Comparison of ENCODE assay signal across 7 cellular contexts in the genomic region with DNA sequence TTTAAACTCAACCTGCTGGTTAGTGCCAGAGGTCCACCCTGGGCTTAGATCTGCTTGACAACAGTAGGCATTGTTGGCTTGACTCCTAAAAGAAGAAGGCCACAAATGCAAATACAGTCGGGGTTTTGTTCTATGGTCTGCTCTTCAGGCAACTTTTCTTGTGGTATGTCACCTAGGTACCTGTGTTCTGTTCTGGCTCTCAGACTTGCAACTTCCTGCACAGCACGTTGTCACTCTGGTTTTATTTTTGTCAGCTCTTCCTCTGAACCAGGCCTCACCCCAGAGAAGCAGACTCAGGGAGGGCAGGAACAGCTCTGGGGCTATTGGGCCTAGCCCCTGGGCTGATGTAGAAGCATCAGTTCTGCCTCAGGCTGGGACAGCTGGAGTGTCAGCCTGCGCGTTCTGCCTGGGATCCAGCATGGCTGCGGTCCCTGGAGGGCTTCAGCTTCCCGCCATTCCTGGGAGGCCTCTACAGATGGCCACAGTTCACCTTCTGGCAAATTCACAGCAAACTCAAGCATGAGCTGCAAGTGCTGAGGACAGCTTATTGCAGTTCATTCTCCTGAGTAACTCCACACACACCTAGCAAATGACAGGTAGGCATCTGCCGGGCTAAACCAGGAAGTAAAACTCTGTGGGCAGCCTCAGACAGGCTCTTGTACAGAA. TPM values are rescaled to one million over a fixed set of nuclear protein-coding genes. Genes with fewer than 3 reads are reported as not detected.
DNase-seq lines count a peak whose midpoint lies in the region; ATAC-seq and TF ChIP-seq lines count a peak whose summit lies in the region.

No MANE protein-coding gene starts in this region.

- POLR2A ChIA-PET in RWPE1 (lab: Yijun Ruan, JAX; ENCODE audit: low non-redundant PET) = interaction anchor here (0.7 kb wide), 1 partner anchor 8 kb away, joined by 3 read pairs; no protein-coding TSS in a partner anchor

- no peak overlapping the region for H3K4me3 ChIP-seq in dorsolateral prefrontal cortex

- H3K9me3 Mint-ChIP-seq in stimulated activated effector memory CD8-positive, alpha-beta T cell treated with anti-CD3 and anti-CD28 coated beads, Interleukin-12 subunit alpha, Interleukin-12 subunit beta, amount 100 ng/mL, for 72 hours = no peaks in the 10 kb centered on the region

- peak; percentile 34 for ATAC-seq in GM19025 (IDR thresholded peaks at IDR 0.05; ENCODE audit: low read depth, unreplicated experiment)
- peak; percentile 56 for ATAC-seq in HG02759 (IDR thresholded peaks at IDR 0.05; ENCODE audit: unreplicated experiment)
- ATAC-seq in stimulated activated effector memory CD8-positive, alpha-beta T cell treated with anti-CD3 and anti-CD28 coated beads, Interleukin-12 subunit alpha, Interleukin-12 subunit beta, amount 100 ng/mL, for 72 hours = peak; percentile 62

- H3K36me3 Mint-ChIP-seq in stimulated activated effector memory CD8-positive, alpha-beta T cell treated with anti-CD3 and anti-CD28 coated beads, Interleukin-12 subunit alpha, Interleukin-12 subunit beta, amount 100 ng/mL, for 72 hours = no peaks in the 10 kb centered on the region

- H3K27ac ChIP-seq in RWPE1 = peak overlapping the region; percentile 68
- peak overlapping the region in 43 of 59 donors; percentile 4 to 88 (median 55) for H3K27ac ChIP-seq in dorsolateral prefrontal cortex

- peaks cover 77% of the 10 kb centered on the region for H3K4me1 Mint-ChIP-seq in stimulated activated effector memory CD8-positive, alpha-beta T cell treated with anti-CD3 and anti-CD28 coated beads, Interleukin-12 subunit alpha, Interleukin-12 subunit beta, amount 100 ng/mL, for 72 hours

- TF ChIP-seq CTCF in RWPE1 (conservative IDR thresholded peaks at IDR 0.05; ENCODE audit: low read depth) (no peak), dorsolateral prefrontal cortex (IDR thresholded peaks at IDR 0.05 in 54 of 56, conservative IDR thresholded peaks at IDR 0.05 in 2 of 56; ENCODE audit: low read depth in 1 of 56, partially characterized antibody in 56 of 56) (no peak)

- H3K4me3 Mint-ChIP-seq in stimulated activated effector memory CD8-positive, alpha-beta T cell treated with anti-CD3 and anti-CD28 coated beads, Interleukin-12 subunit alpha, Interleukin-12 subunit beta, amount 100 ng/mL, for 72 hours = peak overlapping the region; percentile 62

- no peak for DNase-seq in RWPE1 (ENCODE audit: low spot score)
- peak in 1 of 10 donors; percentile 25 for DNase-seq in dorsolateral prefrontal cortex
- peak in 1 of 2 donors; percentile 71 for DNase-seq in stimulated activated effector memory CD8-positive, alpha-beta T cell treated with anti-CD3 and anti-CD28 coated beads, Interleukin-12 subunit alpha, Interleukin-12 subunit beta, amount 100 ng/mL, for 72 hours (ENCODE audit: low spot score in 2 of 2)
- no peak for DNase-seq in NCI-H345 (lab: John Stamatoyannopoulos, UW)
- no peak for DNase-seq in mesenteric fat pad (ENCODE audit: low spot score)

- intact Hi-C loops in dorsolateral prefrontal cortex (cut with DNase I) = no loop called here

- CTCF ChIA-PET in RWPE1 (lab: Yijun Ruan, JAX) = interaction anchor here (0.6 to 1.1 kb wide), 3 partner anchors 8 to 332 kb away, joined by 3 to 4 read pairs (median 3); no protein-coding TSS in a partner anchor

- peak overlapping the region; percentile 98 for H3K27ac Mint-ChIP-seq in stimulated activated effector memory CD8-positive, alpha-beta T cell treated with anti-CD3 and anti-CD28 coated beads, Interleukin-12 subunit alpha, Interleukin-12 subunit beta, amount 100 ng/mL, for 72 hours

- no peaks in the 10 kb centered on the region for H3K27me3 ChIP-seq in dorsolateral prefrontal cortex

RNA-seq across cellular contexts. Expression of gene PDCD4, which starts 11.0 kb away (rescaled TPM):
- total RNA-seq in dorsolateral prefrontal cortex (100 to 1,000 TPM in 2 of 120 experiments, 10 to 100 TPM in 118; 45.2 to 105 (median 67.9) TPM), mesenteric fat pad (146 TPM)

RNA-seq across cellular contexts. Expression of gene BBIP1, which starts 58.3 kb away (rescaled TPM):
- total RNA-seq in dorsolateral prefrontal cortex = 10 to 100 TPM; 34.7 to 77.1 (median 51.3) TPM
- total RNA-seq in mesenteric fat pad = 26.9 TPM

RNA-seq across cellular contexts. Expression of gene SHOC2, which starts 58.7 kb away (rescaled TPM):
- total RNA-seq in dorsolateral prefrontal cortex (100 to 1,000 TPM in 16 of 120 experiments, 10 to 100 TPM in 104; 59.5 to 118 (median 88.7) TPM), mesenteric fat pad (79.5 TPM)
